9 cellular contexts compared by ENCODE assay signal in genomic region chr3:160403796-160404510, GRCh38. TPM values are rescaled to one million over a fixed set of nuclear protein-coding genes. Genes with fewer than 3 reads are reported as not detected.
DNase-seq lines count a peak whose midpoint lies in the region; ATAC-seq and TF ChIP-seq lines count a peak whose summit lies in the region.
"Had no signal": no experiment of that assay in that cellular context is flagged by ENCODE, and none has a peak within 500 bp of the region (broad histone marks: within the 10 kb centered on the region; RNA-seq: fewer than 3 reads in every experiment).

No MANE protein-coding gene starts in this region.

- no peak for DNase-seq in Calu3
- DNase-seq in NAMALWA (ENCODE audit: low spot score): peak; percentile 8
- DNase-seq in choroid plexus epithelial cell (ENCODE audit: low read depth): peak; percentile 34
- DNase-seq in neural crest cell (ENCODE audit: low read depth, low spot score): no peak
- DNase-seq: T1000 had no signal

- TF ChIP-seq POLR2A in GM18505 (IDR thresholded peaks at IDR 0.05; ENCODE audit: borderline replicate concordance, extremely low read depth, insufficient read depth, insufficient read length): no peak

- peaks cover 29% of the 10 kb centered on the region for H3K4me1 Mint-ChIP-seq in Calu3 (ENCODE audit: low read depth, unreplicated experiment)
- H3K4me1 Mint-ChIP-seq in neural crest cell: peaks cover 40% of the 10 kb centered on the region

- CTCF ChIA-PET in Calu3 (lab: Charles Lee): interaction anchor here (0.5 kb wide), 1 partner anchor 10 kb away, joined by 3 read pairs; no protein-coding TSS in a partner anchor

- no TSS peak for BruUV-seq in Calu3 (replicated peaks; lab: Mats Ljungman, UMichigan)

- intact Hi-C loops in Calu3 (cut with micrococcal nuclease; ENCODE audit: unreplicated experiment): loop anchor here (2.0 to 10.0 kb wide), 3 partner anchors 17 to 271 kb away; partner anchors contain the start of genes ARL14 and TRIM59

- no peak for TF ChIP-seq CTCF in Calu3 (IDR thresholded peaks at IDR 0.05; ENCODE audit: unreplicated experiment)
- no peak for TF ChIP-seq CTCF in choroid plexus epithelial cell (conservative IDR thresholded peaks at IDR 0.05; ENCODE audit: low read depth, low read length)
- no peak for TF ChIP-seq CTCF in neural crest cell (conservative IDR thresholded peaks at IDR 0.05)

- H3K27ac Mint-ChIP-seq in Calu3 (ENCODE audit: unreplicated experiment) (peak overlapping the region; percentile 98), neural crest cell (ENCODE audit: unreplicated experiment) (peak overlapping the region; percentile 36)

- peak overlapping the region; percentile 11 for H3K4me3 ChIP-seq in choroid plexus epithelial cell (ENCODE audit: low read depth, low read length)

- H3K27me3 Mint-ChIP-seq in Calu3 (ENCODE audit: unreplicated experiment): no peaks in the 10 kb centered on the region
- H3K27me3 Mint-ChIP-seq in neural crest cell (ENCODE audit: low read depth): peaks cover 11% of the 10 kb centered on the region

- H3K36me3 Mint-ChIP-seq in Calu3 (ENCODE audit: insufficient read depth, unreplicated experiment): peaks cover 95% of the 10 kb centered on the region
- H3K36me3 Mint-ChIP-seq in neural crest cell (ENCODE audit: low read depth): peaks cover 11% of the 10 kb centered on the region

- H3K4me3 Mint-ChIP-seq in Calu3 (ENCODE audit: low read depth, unreplicated experiment): peak overlapping the region; percentile 98
- H3K4me3 Mint-ChIP-seq in neural crest cell: peak overlapping the region; percentile 81

- ATAC-seq in HG02571 (IDR thresholded peaks at IDR 0.05; ENCODE audit: unreplicated experiment) (no peak), HG03175 (IDR thresholded peaks at IDR 0.05; ENCODE audit: unreplicated experiment) (no peak), HG02885 (IDR thresholded peaks at IDR 0.05; ENCODE audit: poor library complexity, unreplicated experiment) (no peak), GM18505 (IDR thresholded peaks at IDR 0.05; ENCODE audit: unreplicated experiment) (no peak)

- H3K9me3 Mint-ChIP-seq in Calu3 (ENCODE audit: low read depth, unreplicated experiment) (no peaks in the 10 kb centered on the region), neural crest cell (no peaks in the 10 kb centered on the region)

RNA-seq across cellular contexts. Expression of gene SMC4, which starts 4.5 kb away (rescaled TPM):
- 231 and 256 TPM in 2 replicates for total RNA-seq in Calu3 (2022)
- 175 and 180 TPM in 2 replicates for total RNA-seq in neural crest cell

RNA-seq across cellular contexts. Expression of gene IFT80, which starts 4.9 kb away (rescaled TPM):
- total RNA-seq in Calu3 (2022) (58.0 and 61.8 TPM in 2 replicates), neural crest cell (38.4 and 45.7 TPM in 2 replicates)

RNA-seq across cellular contexts. Expression of gene TRIM59, which starts 45.6 kb away (rescaled TPM):
- total RNA-seq in Calu3 (2022) (20.8 and 22.3 TPM in 2 replicates), neural crest cell (39.0 and 47.4 TPM in 2 replicates)

Comparison
In these comparisons a context has a peak if more than half of its experiments do, and no peak if none do; other contexts are left out.
1. DNase-seq: peak in NAMALWA (single experiment) and choroid plexus epithelial cell (single experiment); none in Calu3 (single experiment) and neural crest cell (single experiment).